ENCODE assay signal across 1 cellular context in genomic region chr15:94324117-94324826, GRCh38.
TF ChIP-seq lines count a peak whose summit lies in the region.

No MANE protein-coding gene starts in this region.

TF ChIP-seq in SK-N-SH treated with all-trans-retinoic acid at 6 μM for 48 hours, 23 proteins besides CTCF, POLR2A, EP300 and RAD21 (continued from another document):
- TF ChIP-seq PATZ1 (CRISPR knock-in tag; IDR thresholded peaks at IDR 0.05; ENCODE audit: borderline replicate concordance): no peak
- no peak for TF ChIP-seq SNAI2 (CRISPR knock-in tag; IDR thresholded peaks at IDR 0.05)
- no peak for TF ChIP-seq PPARA (CRISPR knock-in tag; IDR thresholded peaks at IDR 0.05; ENCODE audit: borderline replicate concordance)
- no peak for TF ChIP-seq TOX (CRISPR knock-in tag; IDR thresholded peaks at IDR 0.05; ENCODE audit: borderline replicate concordance)
- TF ChIP-seq ISL1 (CRISPR knock-in tag; IDR thresholded peaks at IDR 0.05): no peak
- no peak for TF ChIP-seq ZNF8 (CRISPR knock-in tag; IDR thresholded peaks at IDR 0.05)
- no peak for TF ChIP-seq ZNF70 (CRISPR knock-in tag; IDR thresholded peaks at IDR 0.05)
